ENCODE assay signal across 19 cellular contexts in genomic region chr3:125023833-125024560, GRCh38. TPM values are rescaled to one million over a fixed set of nuclear protein-coding genes. Genes with fewer than 3 reads are reported as not detected.
DNase-seq lines count a peak whose midpoint lies in the region; ATAC-seq and TF ChIP-seq lines count a peak whose summit lies in the region.
"Had no signal": no experiment of that assay in that cellular context is flagged by ENCODE, and none has a peak within 500 bp of the region (broad histone marks: within the 10 kb centered on the region; RNA-seq: fewer than 3 reads in every experiment).

No MANE protein-coding gene starts in this region.

- no peak for TF ChIP-seq CTCF in esophagus muscularis mucosa (IDR thresholded peaks at IDR 0.05)
- TF ChIP-seq CTCF in natural killer cell (IDR thresholded peaks at IDR 0.05), result no peak

- no peak overlapping the region for H3K4me3 ChIP-seq in CD8-positive, alpha-beta memory T cell (ENCODE audit: low read length)
- no peak overlapping the region for H3K4me3 ChIP-seq in esophagus muscularis mucosa
- no peak overlapping the region for H3K4me3 ChIP-seq in Karpas-422 (ENCODE audit: low read length)
- H3K4me3 ChIP-seq: smooth muscle cell had no signal

- CTCF ChIA-PET in CD8-positive, alpha-beta memory T cell (lab: Charles Lee), result interaction anchor here (1.0 to 2.3 kb wide), 3 partner anchors 9 to 28 kb away, joined by 3 to 7 read pairs (median 3); no protein-coding TSS in a partner anchor

- H3K27ac Mint-ChIP-seq in CD8-positive, alpha-beta memory T cell, result peak overlapping the region in 6 of 8 donors; percentile 6 to 89 (median 42)
- peak overlapping the region; percentile 87 to 96 for H3K27ac Mint-ChIP-seq in natural killer cell
- H3K27ac Mint-ChIP-seq: CD14-positive monocyte had no signal

- no peak for ATAC-seq in natural killer cell
- ATAC-seq: stimulated activated naive CD8-positive, alpha-beta T cell treated with anti-CD3 and anti-CD28 coated beads, Interleukin-15, Interleukin-2, amounts not matched to agents 100 U/mL and 50 U/mL, for 24 hours had no signal

- peak; percentile 32 for DNase-seq in NCI-H146 (lab: John Stamatoyannopoulos, UW)
- DNase-seq in NCI-H146 treated with DMSO at 0.1 percent for 48 hours (lab: John Stamatoyannopoulos, UW; ENCODE audit: unreplicated experiment), result no peak
- no peak for DNase-seq in CD8-positive, alpha-beta memory T cell
- no peak for DNase-seq in esophagus muscularis mucosa (ENCODE audit: extremely low spot score)
- no peak for DNase-seq in natural killer cell
- no peak for DNase-seq in pons (ENCODE audit: low spot score)
- DNase-seq in Karpas-422, result no peak
- DNase-seq in GOT3 (lab: John Stamatoyannopoulos, UW), result no peak
- DNase-seq: activated CD4-positive, alpha-beta T cell treated with anti-CD3 and anti-CD28 coated beads, Interleukin-2, amount 50 U/mL, for 1 hour; activated gamma-delta T cell; EL; HCEC 1CT; mesendoderm; NCI-H2171; NK-92 treated with Interleukin-12 subunit alpha and Interleukin-12 subunit beta, amount 100 ng/mL, for 24 hours; stimulated activated naive CD8-positive, alpha-beta T cell treated with anti-CD3 and anti-CD28 coated beads, Interleukin-15, Interleukin-2, amounts not matched to agents 100 U/mL and 50 U/mL, for 24 hours had no signal

- H2AFZ ChIP-seq in Karpas-422 (ENCODE audit: low read length), result no peak overlapping the region

- H3K27ac ChIP-seq in CD8-positive, alpha-beta memory T cell (ENCODE audit: low read depth, low read length), result no peak overlapping the region
- peak overlapping the region; percentile 21 to 62 (median 54) for H3K27ac ChIP-seq in esophagus muscularis mucosa (replicated peaks in 1 of 4)
- H3K27ac ChIP-seq in Karpas-422 (ENCODE audit: low read length), result no peak overlapping the region
- H3K27ac ChIP-seq: 22Rv1 had no signal

- no peaks in the 10 kb centered on the region for H3K9me3 Mint-ChIP-seq in CD8-positive, alpha-beta memory T cell
- no peaks in the 10 kb centered on the region for H3K9me3 Mint-ChIP-seq in natural killer cell

- no peak overlapping the region for H3K9ac ChIP-seq in Karpas-422 (ENCODE audit: low read length)

- H3K9me2 ChIP-seq in Karpas-422 (replicated peaks; ENCODE audit: insufficient read depth, low read length), result no peaks in the 10 kb centered on the region

- peaks cover 23 to 84% (median 42%) of the 10 kb centered on the region in 3 donors for H3K36me3 Mint-ChIP-seq in CD8-positive, alpha-beta memory T cell
- H3K36me3 Mint-ChIP-seq in natural killer cell, result peaks cover 17% of the 10 kb centered on the region

- H3K27me3 Mint-ChIP-seq in CD8-positive, alpha-beta memory T cell, result no peaks in the 10 kb centered on the region
- no peaks in the 10 kb centered on the region for H3K27me3 Mint-ChIP-seq in natural killer cell (ENCODE audit: low read depth in 2 of 2)

- H3K36me3 ChIP-seq in CD8-positive, alpha-beta memory T cell (ENCODE audit: insufficient read depth, low read length), result peaks cover 25% of the 10 kb centered on the region
- peaks cover 29 to 68% (median 57%) of the 10 kb centered on the region in 4 donors for H3K36me3 ChIP-seq in esophagus muscularis mucosa
- peaks cover 83% of the 10 kb centered on the region for H3K36me3 ChIP-seq in Karpas-422 (ENCODE audit: insufficient read depth, low read length)

- POLR2A ChIA-PET in CD8-positive, alpha-beta memory T cell (lab: Charles Lee), result no interaction called here

- no peaks in the 10 kb centered on the region for H3K27me3 ChIP-seq in CD8-positive, alpha-beta memory T cell (ENCODE audit: insufficient read depth, low read length, poor library complexity, severe bottlenecking)
- H3K27me3 ChIP-seq in esophagus muscularis mucosa (no peaks in the 10 kb centered on the region), Karpas-422 (ENCODE audit: low read length) (no peaks in the 10 kb centered on the region)

- peaks cover 32% of the 10 kb centered on the region for H3K4me1 ChIP-seq in CD8-positive, alpha-beta memory T cell (ENCODE audit: insufficient read depth, low read length)
- H3K4me1 ChIP-seq in esophagus muscularis mucosa (peaks cover 12 to 48% (median 40%) of the 10 kb centered on the region in 4 donors), Karpas-422 (ENCODE audit: low read length) (peaks cover 33% of the 10 kb centered on the region)

- H3K4me2 ChIP-seq in Karpas-422 (ENCODE audit: low read depth, low read length, poor library complexity, severe bottlenecking), result no peak overlapping the region
- H3K4me2 ChIP-seq: smooth muscle cell had no signal

- intact Hi-C loops in esophagus muscularis mucosa (cut with DNase I) (no loop called here), natural killer cell (cut with micrococcal nuclease) (no loop called here)

- H4K20me1 ChIP-seq in Karpas-422 (ENCODE audit: insufficient read depth, low read depth, low read length), result no peaks in the 10 kb centered on the region

- TF ChIP-seq POLR2A in esophagus muscularis mucosa (IDR thresholded peaks at IDR 0.05; ENCODE audit: low read depth), result no peak

- H3K4me1 Mint-ChIP-seq in CD8-positive, alpha-beta memory T cell, result peaks cover 48 to 68% (median 66%) of the 10 kb centered on the region in 3 donors
- peaks cover 85 to 91% of the 10 kb centered on the region in 2 donors for H3K4me1 Mint-ChIP-seq in natural killer cell

- peak overlapping the region in 2 of 7 donors; percentile 12 to 24 for H3K4me3 Mint-ChIP-seq in CD8-positive, alpha-beta memory T cell
- H3K4me3 Mint-ChIP-seq in natural killer cell, result peak overlapping the region; percentile 58
- H3K4me3 Mint-ChIP-seq: CD14-positive monocyte had no signal

- no peaks in the 10 kb centered on the region for H3K9me3 ChIP-seq in CD8-positive, alpha-beta memory T cell (ENCODE audit: low read length)
- H3K9me3 ChIP-seq in esophagus muscularis mucosa (no peaks in the 10 kb centered on the region), Karpas-422 (ENCODE audit: low read length) (no peaks in the 10 kb centered on the region)

- no peak for TF ChIP-seq EP300 in esophagus muscularis mucosa (IDR thresholded peaks at IDR 0.05)

- peaks cover 97% of the 10 kb centered on the region for H3K79me2 ChIP-seq in Karpas-422 (ENCODE audit: low read length)

- WGBS in esophagus muscularis mucosa, result 72% methylated on average over 8 of the region's 8 CpGs

RNA-seq across cellular contexts. Expression of gene HEG1, which starts 31.8 kb away (rescaled TPM):
- total RNA-seq in CD8-positive, alpha-beta memory T cell, result 10 to 100 TPM; 20.9 to 21.3 TPM
- polyA plus RNA-seq in CD8-positive, alpha-beta memory T cell, result 6.3 TPM
- total RNA-seq in esophagus muscularis mucosa, result 10 to 100 TPM; 47.8 to 91.7 (median 76.8) TPM
- 10 to 100 TPM; 52.1 to 83.5 (median 68.1) TPM for total RNA-seq in natural killer cell
- 57.3 and 57.9 TPM in 2 replicates for total RNA-seq in Karpas-422 (2014; rRNA removed; shearing (Covaris generic); ENCODE audit: low replicate concordance)

Comparison
In these comparisons a context has a peak if more than half of its experiments do, and no peak if none do; other contexts are left out.
1. H3K27ac ChIP-seq: peak in esophagus muscularis mucosa (4 of 4); none in CD8-positive, alpha-beta memory T cell (single experiment) and Karpas-422 (single experiment).